ENCODE assay signal across 6 cellular contexts in genomic region chr6:32973934-32974333, GRCh38. TPM values are rescaled to one million over a fixed set of nuclear protein-coding genes. Genes with fewer than 3 reads are reported as not detected.
DNase-seq lines count a peak whose midpoint lies in the region; ATAC-seq and TF ChIP-seq lines count a peak whose summit lies in the region.

No MANE protein-coding gene starts in this region.

- ATAC-seq in HG02973 (IDR thresholded peaks at IDR 0.05; ENCODE audit: unreplicated experiment), result no peak

- no peaks in the 10 kb centered on the region for H3K9me3 ChIP-seq in SJSA1 (replicated peaks)
- H3K9me3 ChIP-seq in testis, result no peaks in the 10 kb centered on the region

- TF ChIP-seq POLR2A in testis (IDR thresholded peaks at IDR 0.05), result no peak

- intact Hi-C loops in testis (cut with DNase I; ENCODE audit: low total_unique reads), result no loop called here

- peaks cover 24% of the 10 kb centered on the region for H3K4me1 ChIP-seq in SJSA1 (replicated peaks)
- H3K4me1 ChIP-seq in testis, result peaks cover 20% of the 10 kb centered on the region

- H3K27ac ChIP-seq in SJSA1 (no peak overlapping the region), testis (peak overlapping the region; percentile 83 to 99)

- WGBS in testis, 2 donors, result 0 to 2% methylated on average over 4 of the region's 4 CpGs

- H3K36me3 ChIP-seq in SJSA1, result peaks cover 85% of the 10 kb centered on the region
- no peaks in the 10 kb centered on the region for H3K36me3 ChIP-seq in testis (ENCODE audit: low read depth, missing control alignments)

- H3K27me3 ChIP-seq in SJSA1 (replicated peaks) (no peaks in the 10 kb centered on the region), testis (no peaks in the 10 kb centered on the region)

- DNase-seq in GM20000 (ENCODE audit: low spot score) (peak; percentile 41), SJSA1 (ENCODE audit: low read depth in 1 of 2, low spot score in 2 of 2) (peak in 1 of 2 experiments; percentile 40), fibroblast of the aortic adventitia (ENCODE audit: low read depth) (peak; percentile 74), testis (no peak), NCI-H128 (lab: John Stamatoyannopoulos, UW; ENCODE audit: unreplicated experiment) (no peak)

- TF ChIP-seq CTCF in GM20000 (IDR thresholded peaks at IDR 0.05; ENCODE audit: extremely low read depth, missing control alignments), result no peak
- TF ChIP-seq CTCF in fibroblast of the aortic adventitia (IDR thresholded peaks at IDR 0.05; ENCODE audit: insufficient read depth, low read length), result no peak
- TF ChIP-seq CTCF in testis (IDR thresholded peaks at IDR 0.05), result no peak

- H3K4me3 ChIP-seq in SJSA1 (peak overlapping the region; percentile 57), fibroblast of the aortic adventitia (ENCODE audit: low read depth, low read length) (peak overlapping the region; percentile 99), testis (peak overlapping the region; percentile 82 to 88)

RNA-seq across cellular contexts. Expression of gene BRD2, which starts 5.5 kb away (rescaled TPM):
- total RNA-seq in SJSA1 (2014; rRNA removed; shearing (Covaris generic)), result 76.3 and 118 TPM in 2 replicates
- total RNA-seq in fibroblast of the aortic adventitia (ENCODE audit: low replicate concordance) (145 and 157 TPM in 2 replicates), testis (100 to 1,000 TPM; 312 to 334 TPM)
- 299 TPM for polyA plus RNA-seq in testis (ENCODE audit: insufficient read depth, low read depth, low replicate concordance)

RNA-seq across cellular contexts. Expression of gene HLA-DMA, which starts 21.0 kb away (rescaled TPM):
- total RNA-seq in SJSA1 (2014; rRNA removed; shearing (Covaris generic)), result 0.24 TPM in 1 of 2 replicates, not detected in the other
- total RNA-seq in fibroblast of the aortic adventitia (ENCODE audit: low replicate concordance) (1.6 and 2.1 TPM in 2 replicates), testis (10 to 100 TPM; 10.1 to 19.8 TPM)
- polyA plus RNA-seq in testis (ENCODE audit: insufficient read depth, low read depth, low replicate concordance), result 54.5 TPM

RNA-seq across cellular contexts. Expression of gene HLA-DMB, which starts 33.1 kb away (rescaled TPM):
- not detected in 2 replicates for total RNA-seq in SJSA1 (2014; rRNA removed; shearing (Covaris generic))
- total RNA-seq in fibroblast of the aortic adventitia (ENCODE audit: low replicate concordance), result 0.09 TPM in 1 of 2 replicates, not detected in the other
- 1 to 10 TPM; 4.9 to 6.0 TPM for total RNA-seq in testis
- 46.1 TPM for polyA plus RNA-seq in testis (ENCODE audit: insufficient read depth, low read depth, low replicate concordance)

RNA-seq across cellular contexts. Expression of gene HLA-DOA, which starts 35.5 kb away (rescaled TPM):
- total RNA-seq in SJSA1 (2014; rRNA removed; shearing (Covaris generic)), result not detected in 2 replicates
- total RNA-seq in fibroblast of the aortic adventitia (ENCODE audit: low replicate concordance), result not detected in 2 replicates
- total RNA-seq in testis, result 1 to 10 TPM; 1.2 to 1.7 TPM
- polyA plus RNA-seq in testis (ENCODE audit: insufficient read depth, low read depth, low replicate concordance), result 13.5 TPM

Comparison
In these comparisons a context has a peak if more than half of its experiments do, and no peak if none do; other contexts are left out.
1. DNase-seq: peak in GM20000 (single experiment) and fibroblast of the aortic adventitia (single experiment); none in testis (single experiment) and NCI-H128 (single experiment).
2. Peak in every context shown above with its lines, with median percentiles within 50 percentile points of each other: H3K4me3 ChIP-seq.